ENCODE assay signal across 12 cellular contexts in the genomic region with DNA sequence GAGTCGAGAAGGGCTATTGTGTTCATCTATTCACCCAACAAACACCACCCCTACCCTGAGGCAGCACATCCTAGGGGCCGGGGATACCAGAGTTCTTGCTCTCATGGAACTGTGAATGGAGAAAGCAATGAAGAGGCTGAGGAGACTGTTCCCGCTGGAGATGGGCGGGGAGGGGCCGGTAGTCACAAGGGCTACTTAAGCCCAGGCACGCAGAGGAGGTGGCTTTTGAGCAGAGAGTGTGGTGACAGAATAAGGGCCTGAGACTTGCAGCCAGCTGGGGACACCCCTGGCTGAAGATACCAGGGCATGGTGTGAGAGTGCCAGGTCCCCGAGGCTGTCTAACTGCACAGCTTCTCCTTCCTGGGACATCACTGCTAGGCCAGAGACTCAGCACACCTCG.
DNase-seq lines count a peak whose midpoint lies in the region; ATAC-seq and TF ChIP-seq lines count a peak whose summit lies in the region.
"Had no signal": no experiment of that assay in that cellular context is flagged by ENCODE, and none has a peak within 500 bp of the region (broad histone marks: within the 10 kb centered on the region; RNA-seq: fewer than 3 reads in every experiment).

No MANE protein-coding gene starts in this region.

- no peak overlapping the region for H3K4me3 Mint-ChIP-seq in endodermal cell
- H3K4me3 Mint-ChIP-seq in GM23338 = no peak overlapping the region
- H3K4me3 Mint-ChIP-seq: HFFc6 had no signal

- H3F3A ChIP-seq in GM23338 (replicated peaks; ENCODE audit: low read depth) = no peaks in the 10 kb centered on the region

- no peaks in the 10 kb centered on the region for H3K27me3 ChIP-seq in endodermal cell (ENCODE audit: control insufficient read depth, insufficient read depth, low read length, poor library complexity, severe bottlenecking)
- H3K27me3 ChIP-seq in upper lobe of right lung = no peaks in the 10 kb centered on the region
- no peaks in the 10 kb centered on the region; the same call in 1 of the 2 replicates for H3K27me3 ChIP-seq in GM23338 (ENCODE audit: insufficient read depth)
- H3K27me3 ChIP-seq: BE2C had no signal

- H3K27ac Mint-ChIP-seq in endodermal cell (no peak overlapping the region), GM23338 (no peak overlapping the region)
- H3K27ac Mint-ChIP-seq: HFFc6 had no signal

- TF ChIP-seq POLR2A in GM18505 (IDR thresholded peaks at IDR 0.05; ENCODE audit: borderline replicate concordance, extremely low read depth, insufficient read depth, insufficient read length) = no peak

- H3K36me3 Mint-ChIP-seq in endodermal cell (ENCODE audit: low read depth) (no peaks in the 10 kb centered on the region), GM23338 (ENCODE audit: low read depth) (no peaks in the 10 kb centered on the region; the same call in none of the 3 replicates)

- no peaks in the 10 kb centered on the region for H3K9me3 ChIP-seq in endodermal cell (ENCODE audit: control insufficient read depth, low read length)
- no peaks in the 10 kb centered on the region for H3K9me3 ChIP-seq in upper lobe of right lung
- H3K9me3 ChIP-seq: BE2C had no signal

- H2AFZ ChIP-seq in GM23338 = no peak overlapping the region

- intact Hi-C loops in posterior vena cava (cut with DNase I) (no loop called here), upper lobe of right lung (cut with DNase I) (no loop called here)

- ATAC-seq in upper lobe of right lung = peak; percentile 57
- ATAC-seq in GM18505 (IDR thresholded peaks at IDR 0.05; ENCODE audit: unreplicated experiment) = no peak
- ATAC-seq in GM23338 = no peak
- ATAC-seq: HepG2 had no signal

- H3K9ac ChIP-seq in endodermal cell (ENCODE audit: extremely low read depth, low read length, poor library complexity, severe bottlenecking) = no peak overlapping the region

- WGBS in endodermal cell (ENCODE audit: insufficient coverage in 1 of 2, insufficient read length in 1 of 2), 2 experiments = 85 to 91% methylated on average over 5 to 8 of the region's 8 CpGs

- no peaks in the 10 kb centered on the region for H4K20me1 ChIP-seq in GM23338 (replicated peaks; ENCODE audit: insufficient read depth)

- H3K36me3 ChIP-seq in endodermal cell (ENCODE audit: control insufficient read depth, insufficient read depth, low read length) (no peaks in the 10 kb centered on the region), upper lobe of right lung (no peaks in the 10 kb centered on the region), GM23338 (ENCODE audit: insufficient read depth) (no peaks in the 10 kb centered on the region)
- H3K36me3 ChIP-seq: BE2C had no signal

- H3K27ac ChIP-seq in endodermal cell (ENCODE audit: low read depth, low read length) (peak overlapping the region; percentile 24), upper lobe of right lung (no peak overlapping the region), GM23338 (ENCODE audit: low read depth) (no peak overlapping the region)

- H3K9me3 Mint-ChIP-seq in endodermal cell (peaks cover 3% of the 10 kb centered on the region), GM23338 (no peaks in the 10 kb centered on the region; the same call in 1 of the 3 replicates)
- H3K9me3 Mint-ChIP-seq: HFFc6 had no signal

- H3K4me1 ChIP-seq in endodermal cell (ENCODE audit: control insufficient read depth, insufficient read depth, low read length) (no peaks in the 10 kb centered on the region), upper lobe of right lung (peaks cover 22% of the 10 kb centered on the region), GM23338 (ENCODE audit: insufficient read depth) (peaks cover 10% of the 10 kb centered on the region; the same call in 1 of the 2 replicates)
- H3K4me1 ChIP-seq: BE2C had no signal

- H3K4me3 ChIP-seq in endodermal cell (ENCODE audit: low read length) (no peak overlapping the region), upper lobe of right lung (no peak overlapping the region), GM23338 (no peak overlapping the region)

- no peak overlapping the region for H3K4me2 ChIP-seq in GM23338

- TF ChIP-seq CTCF in endodermal cell (conservative IDR thresholded peaks at IDR 0.05) (no peak), upper lobe of right lung (IDR thresholded peaks at IDR 0.05) (no peak), GM23338 (conservative IDR thresholded peaks at IDR 0.05; ENCODE audit: low read depth in 2 of 2) (no peak)

- DNase-seq in DMS79 (lab: John Stamatoyannopoulos, UW) (peak; percentile 20), endodermal cell (no peak), posterior vena cava (ENCODE audit: low spot score) (peak; percentile 71), upper lobe of right lung (no peak), GM23338 (ENCODE audit: low spot score) (no peak), NCI-H226 (no peak)
- DNase-seq: BE2C, DMS53, HCEC 1CT, HFFc6 had no signal

- no peaks in the 10 kb centered on the region for H3K9me2 ChIP-seq in GM23338 (ENCODE audit: insufficient read depth)

- H3K4me1 Mint-ChIP-seq in endodermal cell (peaks cover 5% of the 10 kb centered on the region), GM23338 (peaks cover 20% of the 10 kb centered on the region; the same call in 2 of the 3 replicates)

- H3K79me2 ChIP-seq in GM23338 (replicated peaks; ENCODE audit: insufficient read depth) = no peaks in the 10 kb centered on the region

- peaks cover 28% of the 10 kb centered on the region for H3K27me3 Mint-ChIP-seq in endodermal cell (ENCODE audit: insufficient read depth)
- H3K27me3 Mint-ChIP-seq in GM23338 (ENCODE audit: insufficient read depth, low read depth, poor library complexity) = peaks cover 9% of the 10 kb centered on the region

TF ChIP-seq in GM23338, 12 proteins besides CTCF, POLR2A, EP300 and RAD21 (continues in another document):
- no peak for TF ChIP-seq EZH2phosphoT487 (IDR thresholded peaks at IDR 0.05; ENCODE audit: unreplicated experiment)
- TF ChIP-seq STAT1 (IDR thresholded peaks at IDR 0.05; ENCODE audit: unreplicated experiment) = no peak
- TF ChIP-seq ZNF462 (CRISPR knock-in tag; IDR thresholded peaks at IDR 0.05) = no peak
- TF ChIP-seq EZH2 (IDR thresholded peaks at IDR 0.05; ENCODE audit: low read depth, unreplicated experiment) = no peak

Comparison
In these comparisons a context has a peak if more than half of its experiments do, and no peak if none do; other contexts are left out.
1. DNase-seq: peak in DMS79 (single experiment) and posterior vena cava (single experiment); none in endodermal cell (single experiment), upper lobe of right lung (single experiment), GM23338 (single experiment) and NCI-H226 (single experiment).